Comparison of ENCODE assay signal across 20 cellular contexts in the genomic region with DNA sequence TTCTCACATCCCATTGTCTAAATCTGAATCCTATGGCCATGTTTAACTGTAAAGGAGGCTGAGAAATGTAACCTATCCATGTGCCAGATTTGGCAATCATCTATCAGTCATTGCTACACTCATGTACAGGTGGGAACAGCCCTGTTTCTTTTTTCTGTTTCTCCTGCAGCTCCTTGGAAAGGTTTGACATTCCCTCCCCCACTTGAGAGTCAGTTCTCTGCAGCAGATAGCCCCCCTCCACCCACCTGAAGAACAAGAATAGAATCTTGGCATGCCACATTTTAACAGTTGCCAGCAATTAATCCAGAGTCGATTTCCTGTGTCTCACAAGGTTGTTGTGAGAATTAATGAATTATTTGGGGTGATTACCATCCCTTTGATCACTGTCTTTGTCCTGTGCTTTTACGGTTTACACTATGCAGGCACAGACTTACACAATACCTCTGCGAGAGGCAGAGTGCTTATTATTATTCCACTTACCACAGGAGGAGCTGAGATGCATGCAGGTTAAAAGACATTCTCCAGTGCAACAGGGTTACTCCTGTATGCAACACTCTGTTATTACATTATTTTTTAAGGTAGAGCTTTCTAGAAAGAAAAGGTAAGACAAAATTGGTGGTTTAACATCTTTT.
A peak's percentile ranks its signal among the peaks of the same experiment; 100 is the strongest.
DNase-seq lines count a peak whose midpoint lies in the region; TF ChIP-seq lines count a peak whose summit lies in the region.
"Had no signal": no experiment of that assay in that cellular context is flagged by ENCODE, and none has a peak within 500 bp of the region (broad histone marks: within the 10 kb centered on the region; RNA-seq: fewer than 3 reads in every experiment).

No MANE protein-coding gene starts in this region.

- DNase-seq in caudate nucleus (lab: John Stamatoyannopoulos, UW) (peak in 17 of 61 donors; percentile 1 to 66 (median 23)), glutamatergic neuron (no peak), DMS53 treated with DMSO at 0.1 percent for 48 hours (lab: John Stamatoyannopoulos, UW; ENCODE audit: unreplicated experiment) (no peak), NCI-H128 (lab: John Stamatoyannopoulos, UW; ENCODE audit: unreplicated experiment) (no peak), DMS79 (lab: John Stamatoyannopoulos, UW) (no peak)
- DNase-seq: 8988T; ACHN; AML-193; BE2C; Calu3; CD4-positive, alpha-beta memory T cell; COR-L47; DMS53; EL; GDM1; GM23248; HCEC 1CT had no signal

- H3K27ac ChIP-seq in C4-2B (peak overlapping the region; percentile 28; the same call in 1 of the 2 replicates), caudate nucleus (ENCODE audit: low read depth, low read length) (peak overlapping the region; percentile 52)
- H3K27ac ChIP-seq: A549; BLaER1 treated with 17β-estradiol and CSF1 and Interleukin-3, amounts not matched to agents 10 nM and 100 nM; GM23248 had no signal

- no peak for TF ChIP-seq CTCF in C4-2B (conservative IDR thresholded peaks at IDR 0.05)
- no peak for TF ChIP-seq CTCF in glutamatergic neuron (IDR thresholded peaks at IDR 0.05; ENCODE audit: partially characterized antibody, unreplicated experiment)

- H3K36me3 Mint-ChIP-seq in glutamatergic neuron (ENCODE audit: unreplicated experiment) = peaks cover under 1% of the 10 kb centered on the region
- H3K36me3 Mint-ChIP-seq: CD4-positive, alpha-beta memory T cell had no signal

- peak overlapping the region; percentile 77 for H3K27ac Mint-ChIP-seq in glutamatergic neuron (ENCODE audit: unreplicated experiment)
- H3K27ac Mint-ChIP-seq: CD4-positive, alpha-beta memory T cell had no signal

- peaks cover 13% of the 10 kb centered on the region for H3K9me3 Mint-ChIP-seq in glutamatergic neuron (ENCODE audit: unreplicated experiment)

- H3K4me1 Mint-ChIP-seq in glutamatergic neuron (ENCODE audit: low read depth, unreplicated experiment) = peaks cover 48% of the 10 kb centered on the region
- H3K4me1 Mint-ChIP-seq: CD4-positive, alpha-beta memory T cell had no signal

- H3K4me3 Mint-ChIP-seq in glutamatergic neuron (ENCODE audit: unreplicated experiment) = peak overlapping the region; percentile 1
- H3K4me3 Mint-ChIP-seq: CD4-positive, alpha-beta memory T cell had no signal

- H3K27me3 Mint-ChIP-seq in glutamatergic neuron (ENCODE audit: unreplicated experiment) = peaks cover 6% of the 10 kb centered on the region
- H3K27me3 Mint-ChIP-seq: CD4-positive, alpha-beta memory T cell had no signal
